In the genomic region with DNA sequence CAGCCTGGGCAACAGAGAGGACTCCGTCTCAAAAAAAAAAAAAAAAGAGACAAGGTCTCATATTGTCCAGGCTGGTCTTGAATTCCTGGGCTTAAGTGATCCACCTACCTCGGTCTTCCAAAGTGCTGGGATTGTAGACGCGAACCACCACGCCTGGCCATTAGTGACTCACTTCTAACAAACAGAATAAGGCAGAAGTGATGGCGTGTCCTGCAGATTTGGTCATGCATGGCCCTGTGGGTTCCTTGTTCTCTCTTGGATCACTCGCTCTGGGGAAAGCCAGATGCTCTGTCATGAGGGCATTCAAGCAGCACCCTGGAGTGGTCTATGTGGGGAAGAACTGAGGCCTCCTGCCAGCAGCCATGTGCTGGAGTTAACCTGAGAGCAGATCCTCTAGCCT, we compare ENCODE assay signal across 15 cellular contexts. TPM values are rescaled to one million over a fixed set of nuclear protein-coding genes. Genes with fewer than 3 reads are reported as not detected.
"Had no signal": no experiment of that assay in that cellular context is flagged by ENCODE, and none has a peak within 500 bp of the region (broad histone marks: within the 10 kb centered on the region; RNA-seq: fewer than 3 reads in every experiment).

No MANE protein-coding gene starts in this region.

- H3K9me3 ChIP-seq: lower lobe of right lung, prostate gland, right lobe of liver had no signal

- H3K36me3 ChIP-seq: esophagus muscularis mucosa, lower lobe of right lung, prostate gland, right lobe of liver, spleen had no signal

- DNase-seq: activated CD4-positive, alpha-beta T cell treated with anti-CD3 and anti-CD28 coated beads for 4 hours; activated CD8-positive, alpha-beta T cell treated with anti-CD3 and anti-CD28 coated beads for 36 hours; activated effector memory CD4-positive, alpha-beta T cell treated with Interleukin-2 at 50 U/mL for 16 hours; activated T-cell treated with anti-CD3 and anti-CD28 coated beads, Interleukin-2, amount 50 U/mL, for 4 hours; hypothalamus; left cardiac atrium; lower lobe of right lung; right lobe of liver; spleen; stimulated activated naive CD8-positive, alpha-beta T cell treated with anti-CD3 and anti-CD28 coated beads, Interleukin-15, amount 100 ng/mL, for 72 hours had no signal

- H3K27me3 ChIP-seq: esophagus muscularis mucosa, right lobe of liver had no signal

- ATAC-seq: activated CD8-positive, alpha-beta T cell treated with anti-CD3 and anti-CD28 coated beads for 36 hours; activated T-cell treated with anti-CD3 and anti-CD28 coated beads, Interleukin-2, amount 50 U/mL, for 4 hours; left cardiac atrium; lower lobe of right lung; right lobe of liver; stimulated activated naive CD8-positive, alpha-beta T cell treated with anti-CD3 and anti-CD28 coated beads, Interleukin-15, amount 100 ng/mL, for 72 hours; WTC11 had no signal

- FAIRE-seq: colon had no signal

- H3K4me3 ChIP-seq: esophagus muscularis mucosa, lower lobe of right lung, prostate gland, right lobe of liver, spleen had no signal

- H3K4me1 ChIP-seq: esophagus muscularis mucosa, lower lobe of right lung, prostate gland, right lobe of liver, spleen had no signal

- H3K27ac ChIP-seq: esophagus muscularis mucosa, lower lobe of right lung, prostate gland, right lobe of liver, spleen had no signal

RNA-seq across cellular contexts. Expression of a gene that starts 27.4 kb away (rescaled TPM):
- total RNA-seq: activated CD8-positive, alpha-beta T cell treated with anti-CD3 and anti-CD28 coated beads for 36 hours; T-helper 1 cell treated with Interleukin-12 subunit alpha and Interleukin-12 subunit beta and Interleukin-4 antibody, amounts not matched to agents 30 ng/mL and 1 ng/mL, for 36 hours had no signal
